ENCODE assay signal across 3 cellular contexts in genomic region chr14:21089271-21089670, GRCh38.
TF ChIP-seq lines count a peak whose summit lies in the region.

No MANE protein-coding gene starts in this region.

TF ChIP-seq in SK-N-SH, 30 proteins besides CTCF, POLR2A, EP300 and RAD21:
- TF ChIP-seq FOXM1 (IDR thresholded peaks at IDR 0.05; ENCODE audit: low read depth) (no peak), PBX3 (IDR thresholded peaks at IDR 0.05) (no peak), MEF2A (IDR thresholded peaks at IDR 0.05; ENCODE audit: borderline replicate concordance, low read depth) (no peak), NRF1 (IDR thresholded peaks at IDR 0.05; ENCODE audit: low read depth, low read length) (no peak), YY1 (IDR thresholded peaks at IDR 0.05; ENCODE audit: low read depth) (no peak)

TF ChIP-seq in SK-N-SH treated with all-trans-retinoic acid at 6 μM for 48 hours, 23 proteins besides CTCF, POLR2A, EP300 and RAD21:
- TF ChIP-seq TOX (CRISPR knock-in tag; IDR thresholded peaks at IDR 0.05; ENCODE audit: borderline replicate concordance) (no peak), RARB (CRISPR knock-in tag; IDR thresholded peaks at IDR 0.05) (no peak), GLIS3 (CRISPR knock-in tag; IDR thresholded peaks at IDR 0.05) (no peak), POU6F1 (CRISPR knock-in tag; IDR thresholded peaks at IDR 0.05; ENCODE audit: borderline replicate concordance, low read depth) (no peak), OSR1 (CRISPR knock-in tag; IDR thresholded peaks at IDR 0.05) (no peak), ZFP30 (CRISPR knock-in tag; IDR thresholded peaks at IDR 0.05) (no peak), CREB5 (CRISPR knock-in tag; IDR thresholded peaks at IDR 0.05; ENCODE audit: low read depth) (no peak), ARNTL (CRISPR knock-in tag; IDR thresholded peaks at IDR 0.05; ENCODE audit: borderline replicate concordance, low read depth) (no peak), ZNF565 (CRISPR knock-in tag; conservative IDR thresholded peaks at IDR 0.05; ENCODE audit: low read depth) (no peak), ZNF8 (CRISPR knock-in tag; IDR thresholded peaks at IDR 0.05) (no peak), CSRNP3 (CRISPR knock-in tag; IDR thresholded peaks at IDR 0.05) (no peak), ISL1 (CRISPR knock-in tag; IDR thresholded peaks at IDR 0.05) (no peak), ZFP3 (CRISPR knock-in tag; IDR thresholded peaks at IDR 0.05) (no peak), PPARA (CRISPR knock-in tag; IDR thresholded peaks at IDR 0.05; ENCODE audit: borderline replicate concordance) (no peak), TSHZ2 (CRISPR knock-in tag; IDR thresholded peaks at IDR 0.05) (no peak)
TF ChIP-seq in SK-N-SH treated with all-trans-retinoic acid at 6 μM for 48 hours: peak in this region for 0.

TF ChIP-seq in IMR-90, 13 proteins besides CTCF, POLR2A, EP300 and RAD21:
- no peak for TF ChIP-seq BHLHE40 (IDR thresholded peaks at IDR 0.05; ENCODE audit: low read depth, low read length)
- no peak for TF ChIP-seq MXI1 (IDR thresholded peaks at IDR 0.05; ENCODE audit: borderline replicate concordance, low read depth, low read length)
- no peak for TF ChIP-seq NFE2L2 (IDR thresholded peaks at IDR 0.05; ENCODE audit: low read depth, low read length)
- no peak for TF ChIP-seq ELK1 (IDR thresholded peaks at IDR 0.05; ENCODE audit: borderline replicate concordance, low read depth, low read length)
- no peak for TF ChIP-seq SMC3 (IDR thresholded peaks at IDR 0.05; ENCODE audit: low read depth, low read length)
- no peak for TF ChIP-seq FOS (IDR thresholded peaks at IDR 0.05; ENCODE audit: low read depth, low read length)
- TF ChIP-seq USF2 (IDR thresholded peaks at IDR 0.05; ENCODE audit: low read depth, low read length) = no peak
- no peak for TF ChIP-seq CEBPB (IDR thresholded peaks at IDR 0.05; ENCODE audit: low read depth, low read length)
- no peak for TF ChIP-seq RFX5 (IDR thresholded peaks at IDR 0.05; ENCODE audit: low read depth, low read length)
- TF ChIP-seq MAFK (IDR thresholded peaks at IDR 0.05; ENCODE audit: low read depth, low read length) = no peak
- TF ChIP-seq CHD1 (IDR thresholded peaks at IDR 0.05; ENCODE audit: low read depth, low read length) = no peak
- TF ChIP-seq MAZ (IDR thresholded peaks at IDR 0.05; ENCODE audit: borderline replicate concordance, low read depth, low read length) = no peak
- no peak for TF ChIP-seq RCOR1 (IDR thresholded peaks at IDR 0.05; ENCODE audit: insufficient replicate concordance, low read length)
TF ChIP-seq in IMR-90: peak in this region for 0.
